ENCODE assay signal across 1 cellular context in the genomic region with DNA sequence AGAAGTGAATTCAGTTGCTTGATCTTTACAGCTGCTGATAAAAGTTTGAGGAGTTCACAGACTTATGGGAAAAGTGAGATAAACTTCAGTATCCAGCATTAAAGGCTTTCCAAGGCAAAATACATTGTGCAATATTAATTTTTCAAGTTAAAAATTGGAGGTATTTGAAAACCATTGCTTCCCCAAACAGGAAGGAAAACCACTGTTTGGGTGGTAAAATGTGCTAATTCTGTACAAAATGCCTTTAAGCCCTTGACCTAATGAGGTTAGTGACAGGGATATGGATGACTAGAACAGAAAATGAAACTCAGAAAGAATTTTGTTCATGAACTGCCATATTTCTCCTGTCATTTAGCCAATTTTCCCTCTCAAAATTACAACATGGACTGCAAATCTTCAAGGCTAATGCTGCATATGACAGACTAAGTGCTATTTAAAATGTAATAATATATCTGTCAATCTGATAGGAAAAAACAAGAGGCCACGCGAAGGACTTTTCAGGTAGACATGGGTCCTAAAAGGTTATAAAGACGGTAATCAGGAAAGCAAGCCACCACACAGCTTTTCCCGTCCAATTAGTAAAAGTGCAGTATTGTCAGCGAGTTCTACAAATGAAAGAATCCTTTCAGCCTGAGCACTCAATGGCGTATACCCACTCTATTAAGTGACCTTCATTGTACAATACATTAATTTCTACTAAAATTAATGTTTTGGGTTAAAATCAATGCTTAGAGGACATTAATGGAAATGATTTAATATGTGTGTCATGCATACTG.
TF ChIP-seq lines count a peak whose summit lies in the region.

No MANE protein-coding gene starts in this region.

TF ChIP-seq in A549, 52 proteins besides CTCF, POLR2A, EP300 and RAD21 (continued from another document):
- TF ChIP-seq, protein P1, sequence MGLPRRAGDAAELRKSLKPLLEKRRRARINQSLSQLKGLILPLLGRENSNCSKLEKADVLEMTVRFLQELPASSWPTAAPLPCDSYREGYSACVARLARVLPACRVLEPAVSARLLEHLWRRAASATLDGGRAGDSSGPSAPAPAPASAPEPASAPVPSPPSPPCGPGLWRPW (IDR thresholded peaks at IDR 0.05), result no peak
